In the genomic region with DNA sequence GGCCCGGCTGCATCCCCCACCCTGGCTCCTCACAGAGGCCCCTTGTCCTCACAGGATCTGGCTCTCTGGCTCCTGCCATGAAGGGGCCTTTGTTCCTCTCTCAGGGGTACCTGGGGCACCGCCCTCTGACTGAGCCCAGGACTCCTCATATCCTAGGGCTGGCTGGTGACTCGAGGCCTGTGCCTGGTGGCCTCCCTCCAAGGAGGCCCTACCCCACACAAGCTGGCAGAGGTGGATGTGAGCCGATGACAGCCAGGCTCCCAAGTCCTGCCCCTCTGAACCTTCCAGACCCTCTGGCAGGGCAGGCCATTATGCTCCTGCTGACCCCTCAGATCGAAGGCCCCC, we compare ENCODE assay signal across 16 cellular contexts. TPM values are rescaled to one million over a fixed set of nuclear protein-coding genes. Genes with fewer than 3 reads are reported as not detected.
A peak's percentile ranks its signal among the peaks of the same experiment; 100 is the strongest.
DNase-seq lines count a peak whose midpoint lies in the region; ATAC-seq and TF ChIP-seq lines count a peak whose summit lies in the region.
"Had no signal": no experiment of that assay in that cellular context is flagged by ENCODE, and none has a peak within 500 bp of the region (broad histone marks: within the 10 kb centered on the region; RNA-seq: fewer than 3 reads in every experiment).

No MANE protein-coding gene starts in this region.

- peak overlapping the region; percentile 47 for H3K4me2 ChIP-seq in SU-DHL-6 (ENCODE audit: low read depth, low read length, poor library complexity, severe bottlenecking)

- H3K36me3 ChIP-seq in SU-DHL-6 (ENCODE audit: low read length) (no peaks in the 10 kb centered on the region), lower lobe of right lung (peaks cover 46% of the 10 kb centered on the region), stomach (peaks cover 18 to 43% (median 38%) of the 10 kb centered on the region in 4 donors)
- H3K36me3 ChIP-seq: prostate gland had no signal

- H3K9me2 ChIP-seq in SU-DHL-6 (replicated peaks; ENCODE audit: insufficient read depth, low read length), result no peaks in the 10 kb centered on the region

- TF ChIP-seq POLR2A in stomach (IDR thresholded peaks at IDR 0.05) (no peak), GM18505 (IDR thresholded peaks at IDR 0.05; ENCODE audit: borderline replicate concordance, extremely low read depth, insufficient read depth, insufficient read length) (no peak)

- H3K9ac ChIP-seq in SU-DHL-6 (ENCODE audit: low read length), result peak overlapping the region; percentile 56

- intact Hi-C loops in lower lobe of right lung (cut with DNase I), result no loop called here
- intact Hi-C loops in stomach (cut with DNase I; ENCODE audit: low total_unique reads), result no loop called here

- DNase-seq in NCI-H526 (lab: John Stamatoyannopoulos, UW) (peak; percentile 53 to 61), NCI-H526 treated with DMSO at 0.1 percent for 48 hours (lab: John Stamatoyannopoulos, UW) (no peak), lower lobe of right lung (no peak), stomach (no peak), NCI-H2081 treated with DMSO at 0.1 percent for 48 hours (lab: John Stamatoyannopoulos, UW) (no peak), NCI-H69 (lab: John Stamatoyannopoulos, UW) (no peak)
- DNase-seq: activated CD4-positive, CD25-positive, alpha-beta regulatory T cell; activated naive CD8-positive, alpha-beta T cell treated with anti-CD3 and anti-CD28 coated beads, Interleukin-2, amount 10 ng/mL, durations not matched to agents 7 days and 5 days; central memory CD4-positive, alpha-beta T cell; DND-41; Kasumi-1; NCI-H510A; SW 1271 had no signal

- H3K9me3 ChIP-seq in SU-DHL-6 (ENCODE audit: insufficient read depth, low read length), result no peaks in the 10 kb centered on the region
- no peaks in the 10 kb centered on the region for H3K9me3 ChIP-seq in lower lobe of right lung
- no peaks in the 10 kb centered on the region for H3K9me3 ChIP-seq in stomach
- H3K9me3 ChIP-seq: prostate gland had no signal

- H3K4me3 ChIP-seq in SU-DHL-6 (ENCODE audit: insufficient read depth, low read length, poor library complexity, severe bottlenecking) (no peak overlapping the region), lower lobe of right lung (no peak overlapping the region), stomach (peak overlapping the region in 2 of 4 donors; percentile 6 to 29)
- H3K4me3 ChIP-seq: prostate gland had no signal

- no peak for TF ChIP-seq EP300 in stomach (IDR thresholded peaks at IDR 0.05)

- H3K4me1 ChIP-seq in lower lobe of right lung (peaks cover 74% of the 10 kb centered on the region), stomach (peaks cover 54 to 97% (median 86%) of the 10 kb centered on the region in 4 donors)

- H2AFZ ChIP-seq in SU-DHL-6 (ENCODE audit: low read depth, low read length, severe bottlenecking), result no peak overlapping the region

- no peaks in the 10 kb centered on the region for H4K20me1 ChIP-seq in SU-DHL-6 (ENCODE audit: low read depth, low read length)

- H3K27me3 ChIP-seq in SU-DHL-6 (ENCODE audit: low read length) (no peaks in the 10 kb centered on the region), lower lobe of right lung (ENCODE audit: low read depth) (no peaks in the 10 kb centered on the region), stomach (no peaks in the 10 kb centered on the region)

- ATAC-seq in lower lobe of right lung (no peak), GM18505 (IDR thresholded peaks at IDR 0.05; ENCODE audit: unreplicated experiment) (no peak)

- WGBS in stomach, 5 donors, result 49 to 70% (median 54%) methylated on average over 3 to 5 of the region's 5 CpGs

- peaks cover 88% of the 10 kb centered on the region for H3K79me2 ChIP-seq in SU-DHL-6 (ENCODE audit: insufficient read depth, low read length)

- H3K27ac ChIP-seq in SU-DHL-6 (ENCODE audit: low read depth, low read length) (peak overlapping the region; percentile 94), lower lobe of right lung (peak overlapping the region; percentile 24), stomach (peak overlapping the region in 4 of 5 donors; percentile 37 to 77 (median 43))
- H3K27ac ChIP-seq: prostate gland had no signal

- TF ChIP-seq CTCF in SU-DHL-6 (IDR thresholded peaks at IDR 0.05; ENCODE audit: insufficient read depth, low read length, poor library complexity, severe bottlenecking), result no peak
- TF ChIP-seq CTCF in lower lobe of right lung (IDR thresholded peaks at IDR 0.05), result no peak
- TF ChIP-seq CTCF in stomach (IDR thresholded peaks at IDR 0.05), result no peak

- H3F3A ChIP-seq in SU-DHL-6 (ENCODE audit: insufficient read depth), result peaks cover 53% of the 10 kb centered on the region

RNA-seq across cellular contexts. Expression of a gene that starts 10.1 kb away (rescaled TPM):
- total RNA-seq in lower lobe of right lung, result 103 TPM
- 100 to 1,000 TPM in 1 of 5 donors, 10 to 100 TPM in 4; 15.6 to 117 (median 37.9) TPM for total RNA-seq in stomach
- 10 to 100 TPM; 20.5 to 56.1 (median 36.4) TPM for polyA plus RNA-seq in stomach

RNA-seq across cellular contexts. Expression of a gene that starts 40.8 kb away (rescaled TPM):
- total RNA-seq in lower lobe of right lung (18.3 TPM), stomach (10 to 100 TPM in 2 of 5 donors, 1 to 10 TPM in 2, not detected in 1; 7.0 to 16.8 (median 12.1) TPM)
- 1 to 10 TPM; 3.3 to 7.9 (median 3.7) TPM for polyA plus RNA-seq in stomach

Comparison
In these comparisons a context has a peak if more than half of its experiments do, and no peak if none do; other contexts are left out.
1. DNase-seq: peak in NCI-H526 (2 of 2); none in NCI-H526 treated with DMSO at 0.1 percent for 48 hours (single experiment), lower lobe of right lung (single experiment), stomach (single experiment), NCI-H2081 treated with DMSO at 0.1 percent for 48 hours (single experiment) and NCI-H69 (single experiment).
2. H3K27ac ChIP-seq: peak in every context shown above with its lines; median percentile 94 in SU-DHL-6; 43 in stomach; 24 in lower lobe of right lung.